ENCODE assay signal across 28 cellular contexts in genomic region chr1:108854226-108855019, GRCh38. TPM values are rescaled to one million over a fixed set of nuclear protein-coding genes. Genes with fewer than 3 reads are reported as not detected.
DNase-seq lines count a peak whose midpoint lies in the region; ATAC-seq and TF ChIP-seq lines count a peak whose summit lies in the region.
"Had no signal": no experiment of that assay in that cellular context is flagged by ENCODE, and none has a peak within 500 bp of the region (broad histone marks: within the 10 kb centered on the region; RNA-seq: fewer than 3 reads in every experiment).

No MANE protein-coding gene starts in this region.

- 48% methylated on average over 3 of the region's 3 CpGs for WGBS in prostate gland

- no peaks in the 10 kb centered on the region; the same call in none of the 2 replicates for H3K27me3 ChIP-seq in MG63
- no peaks in the 10 kb centered on the region for H3K27me3 ChIP-seq in vagina
- no peaks in the 10 kb centered on the region for H3K27me3 ChIP-seq in prostate gland (replicated peaks; ENCODE audit: insufficient read depth)
- H3K27me3 ChIP-seq: gastrocnemius medialis, testis had no signal

- DNase-seq in GM04503 (ENCODE audit: low read depth): peak; percentile 73
- DNase-seq in MG63: peak; percentile 61
- peak; percentile 24 for DNase-seq in fibroblast of villous mesenchyme (ENCODE audit: low read depth)
- DNase-seq in vagina (ENCODE audit: extremely low spot score in 2 of 2): no peak
- DNase-seq in prostate gland (ENCODE audit: low spot score): no peak
- no peak for DNase-seq in activated T-helper 1 cell treated with anti-CD3 and anti-CD28 coated beads, Interleukin-12 subunit alpha, Interleukin-12 subunit beta, Interleukin-2, Interleukin-4 antibody, amounts not matched to agents 30 ng/mL and 10 ng/mL and 1 ng/mL, durations not matched to agents 14 hours and 24 hours and 36 hours (ENCODE audit: low spot score)
- DNase-seq: activated CD4-positive, alpha-beta T cell treated with anti-CD3 and anti-CD28 coated beads, Interleukin-2, amount 10 ng/mL, durations not matched to agents 7 days and 5 days; CD4-positive, alpha-beta memory T cell; gastrocnemius medialis; GDM1; H7; naive B cell; NCI-H1417 treated with DMSO at 0.1 percent for 48 hours; NCI-H2081 treated with DMSO at 0.1 percent for 48 hours; NCI-H345; occipital lobe; retina; stimulated activated CD4-positive, alpha-beta T cell treated with anti-CD3 and anti-CD28 coated beads, Interleukin-4, amount 100 ng/mL, for 24 hours; stimulated activated naive CD4-positive, alpha-beta T cell; testis; WERI-Rb-1 had no signal

- no peaks in the 10 kb centered on the region for H3K36me3 ChIP-seq in MG63
- H3K36me3 ChIP-seq in vagina: no peaks in the 10 kb centered on the region
- H3K36me3 ChIP-seq in prostate gland: no peaks in the 10 kb centered on the region
- H3K36me3 ChIP-seq: gastrocnemius medialis, WERI-Rb-1 had no signal

- TF ChIP-seq CTCF in fibroblast of villous mesenchyme (IDR thresholded peaks at IDR 0.05; ENCODE audit: insufficient read depth, low read depth, low read length): no peak
- TF ChIP-seq CTCF in vagina (IDR thresholded peaks at IDR 0.05): no peak
- no peak for TF ChIP-seq CTCF in prostate gland (IDR thresholded peaks at IDR 0.05)

- H3K4me3 ChIP-seq in MG63 (no peak overlapping the region), fibroblast of villous mesenchyme (ENCODE audit: low read depth, low read length) (no peak overlapping the region), vagina (no peak overlapping the region), prostate gland (no peak overlapping the region)
- H3K4me3 ChIP-seq: gastrocnemius medialis, hepatocyte, testis had no signal

- H3K4me1 ChIP-seq in vagina (peaks cover 10% of the 10 kb centered on the region), prostate gland (replicated peaks) (no peaks in the 10 kb centered on the region)
- H3K4me1 ChIP-seq: gastrocnemius medialis, testis had no signal

- no peak for TF ChIP-seq POLR2A in vagina (IDR thresholded peaks at IDR 0.05)
- no peak for TF ChIP-seq POLR2A in prostate gland (IDR thresholded peaks at IDR 0.05)

- peaks cover 24% of the 10 kb centered on the region for H3K27me3 Mint-ChIP-seq in activated T-helper 1 cell treated with anti-CD3 and anti-CD28 coated beads, Interleukin-12 subunit alpha, Interleukin-12 subunit beta, Interleukin-2, Interleukin-4 antibody, amounts not matched to agents 30 ng/mL and 10 ng/mL and 1 ng/mL, durations not matched to agents 14 hours and 24 hours and 36 hours (ENCODE audit: insufficient read depth)

- no peak for ATAC-seq in HG03521 (IDR thresholded peaks at IDR 0.05; ENCODE audit: unreplicated experiment)
- ATAC-seq: activated naive CD4-positive, alpha-beta T cell treated with anti-CD3 and anti-CD28 coated beads, Interleukin-2, amount 50 U/mL, for 72 hours; gastrocnemius medialis had no signal

- H3K4me3 Mint-ChIP-seq in activated T-helper 1 cell treated with anti-CD3 and anti-CD28 coated beads, Interleukin-12 subunit alpha, Interleukin-12 subunit beta, Interleukin-2, Interleukin-4 antibody, amounts not matched to agents 30 ng/mL and 10 ng/mL and 1 ng/mL, durations not matched to agents 14 hours and 24 hours and 36 hours: no peak overlapping the region
- H3K4me3 Mint-ChIP-seq: activated CD4-positive, alpha-beta T cell treated with anti-CD3 and anti-CD28 coated beads, Interleukin-2, amount 10 ng/mL, durations not matched to agents 7 days and 5 days; CD4-positive, alpha-beta memory T cell; IgD-negative memory B cell; naive B cell had no signal

- peaks cover 9% of the 10 kb centered on the region for H3K4me1 Mint-ChIP-seq in activated T-helper 1 cell treated with anti-CD3 and anti-CD28 coated beads, Interleukin-12 subunit alpha, Interleukin-12 subunit beta, Interleukin-2, Interleukin-4 antibody, amounts not matched to agents 30 ng/mL and 10 ng/mL and 1 ng/mL, durations not matched to agents 14 hours and 24 hours and 36 hours (ENCODE audit: low read depth)

- peak overlapping the region; percentile 20 for H3K27ac ChIP-seq in vagina
- H3K27ac ChIP-seq in prostate gland: no peak overlapping the region
- H3K27ac ChIP-seq: epithelial cell of prostate, gastrocnemius medialis, hepatocyte, testis, WERI-Rb-1 had no signal

- H3K36me3 Mint-ChIP-seq in activated T-helper 1 cell treated with anti-CD3 and anti-CD28 coated beads, Interleukin-12 subunit alpha, Interleukin-12 subunit beta, Interleukin-2, Interleukin-4 antibody, amounts not matched to agents 30 ng/mL and 10 ng/mL and 1 ng/mL, durations not matched to agents 14 hours and 24 hours and 36 hours (ENCODE audit: low read depth): peaks cover 2% of the 10 kb centered on the region
- H3K36me3 Mint-ChIP-seq: activated naive CD4-positive, alpha-beta T cell treated with anti-CD3 and anti-CD28 coated beads, Interleukin-2, amount 50 U/mL, for 72 hours; CD4-positive, alpha-beta memory T cell; IgD-negative memory B cell; naive B cell had no signal

- no peaks in the 10 kb centered on the region for H3K9me3 ChIP-seq in MG63
- no peaks in the 10 kb centered on the region for H3K9me3 ChIP-seq in vagina
- H3K9me3 ChIP-seq in prostate gland: no peaks in the 10 kb centered on the region
- H3K9me3 ChIP-seq: gastrocnemius medialis, testis had no signal

- intact Hi-C loops in vagina (cut with DNase I): no loop called here
- intact Hi-C loops in prostate gland (cut with DNase I): no loop called here
- intact Hi-C loops in activated T-helper 1 cell treated with anti-CD3 and anti-CD28 coated beads, Interleukin-12 subunit alpha, Interleukin-12 subunit beta, Interleukin-2, Interleukin-4 antibody, amounts not matched to agents 30 ng/mL and 10 ng/mL and 1 ng/mL, durations not matched to agents 14 hours and 24 hours and 36 hours (cut with micrococcal nuclease): no loop called here

- H3K27ac Mint-ChIP-seq in activated T-helper 1 cell treated with anti-CD3 and anti-CD28 coated beads, Interleukin-12 subunit alpha, Interleukin-12 subunit beta, Interleukin-2, Interleukin-4 antibody, amounts not matched to agents 30 ng/mL and 10 ng/mL and 1 ng/mL, durations not matched to agents 14 hours and 24 hours and 36 hours: no peak overlapping the region
- H3K27ac Mint-ChIP-seq: activated CD4-positive, alpha-beta T cell treated with anti-CD3 and anti-CD28 coated beads, Interleukin-2, amount 10 ng/mL, durations not matched to agents 7 days and 5 days; activated naive CD4-positive, alpha-beta T cell treated with anti-CD3 and anti-CD28 coated beads, Interleukin-2, amount 50 U/mL, for 72 hours; activated T-helper 2 cell treated with anti-CD3 and anti-CD28 coated beads, Interferon-gamma antibody, Interleukin-2, Interleukin-4, amounts not matched to agents 10 μg/mL and 5 μg/mL and 100 μg/mL, durations not matched to agents 14 hours and 24 hours and 36 hours; CD4-positive, alpha-beta memory T cell; naive B cell had no signal

- no peaks in the 10 kb centered on the region for H3K9me3 Mint-ChIP-seq in activated T-helper 1 cell treated with anti-CD3 and anti-CD28 coated beads, Interleukin-12 subunit alpha, Interleukin-12 subunit beta, Interleukin-2, Interleukin-4 antibody, amounts not matched to agents 30 ng/mL and 10 ng/mL and 1 ng/mL, durations not matched to agents 14 hours and 24 hours and 36 hours
- H3K9me3 Mint-ChIP-seq: activated CD4-positive, alpha-beta T cell treated with anti-CD3 and anti-CD28 coated beads, Interleukin-2, amount 10 ng/mL, durations not matched to agents 7 days and 5 days; activated naive CD4-positive, alpha-beta T cell treated with anti-CD3 and anti-CD28 coated beads, Interleukin-2, amount 50 U/mL, for 72 hours; activated T-helper 2 cell treated with anti-CD3 and anti-CD28 coated beads, Interferon-gamma antibody, Interleukin-2, Interleukin-4, amounts not matched to agents 10 μg/mL and 5 μg/mL and 100 μg/mL, durations not matched to agents 14 hours and 24 hours and 36 hours; IgD-negative memory B cell; naive B cell had no signal

RNA-seq across cellular contexts. Expression of gene AKNAD1, which starts 2.5 kb away (rescaled TPM):
- total RNA-seq in MG63 (2014; rRNA removed; shearing (Covaris generic); ENCODE audit: low replicate concordance): not detected in 2 replicates
- 0.86 and 1.6 TPM in 2 replicates for total RNA-seq in fibroblast of villous mesenchyme
- 3.9 TPM for total RNA-seq in vagina
- total RNA-seq in prostate gland: 1 to 10 TPM in 1 of 2 donors, not detected in 1; 1.4 TPM
- total RNA-seq in activated T-helper 1 cell treated with anti-CD3 and anti-CD28 coated beads, Interleukin-12 subunit alpha, Interleukin-12 subunit beta, Interleukin-2, Interleukin-4 antibody, amounts not matched to agents 30 ng/mL and 10 ng/mL and 1 ng/mL, durations not matched to agents 14 hours and 24 hours and 36 hours: not detected in 2 replicates
- total RNA-seq: activated CD4-positive, alpha-beta T cell treated with anti-CD3 and anti-CD28 coated beads, Interleukin-2, amount 10 ng/mL, durations not matched to agents 7 days and 5 days; activated naive CD4-positive, alpha-beta T cell treated with anti-CD3 and anti-CD28 coated beads, Interleukin-2, amount 50 U/mL, for 72 hours; activated T-helper 2 cell treated with anti-CD3 and anti-CD28 coated beads, Interferon-gamma antibody, Interleukin-2, Interleukin-4, amounts not matched to agents 10 μg/mL and 5 μg/mL and 100 μg/mL, durations not matched to agents 14 hours and 24 hours and 36 hours; CD4-positive, alpha-beta memory T cell; H7; mesenteric fat pad had no signal

RNA-seq across cellular contexts. Expression of gene GPSM2, which starts 22.4 kb away (rescaled TPM):
- total RNA-seq in MG63 (2014; rRNA removed; shearing (Covaris generic); ENCODE audit: low replicate concordance): 79.9 and 96.6 TPM in 2 replicates
- total RNA-seq in fibroblast of villous mesenchyme (24.2 and 35.0 TPM in 2 replicates), vagina (45.4 TPM), prostate gland (10 to 100 TPM; 10.6 to 10.7 TPM)
- total RNA-seq in activated T-helper 1 cell treated with anti-CD3 and anti-CD28 coated beads, Interleukin-12 subunit alpha, Interleukin-12 subunit beta, Interleukin-2, Interleukin-4 antibody, amounts not matched to agents 30 ng/mL and 10 ng/mL and 1 ng/mL, durations not matched to agents 14 hours and 24 hours and 36 hours: 8.4 and 9.5 TPM in 2 replicates

Comparison
In these comparisons a context has a peak if more than half of its experiments do, and no peak if none do; other contexts are left out.
1. DNase-seq: peak in GM04503 (single experiment), MG63 (single experiment) and fibroblast of villous mesenchyme (single experiment); none in vagina (0 of 2), prostate gland (single experiment) and activated T-helper 1 cell treated with anti-CD3 and anti-CD28 coated beads, Interleukin-12 subunit alpha, Interleukin-12 subunit beta, Interleukin-2, Interleukin-4 antibody, amounts not matched to agents 30 ng/mL and 10 ng/mL and 1 ng/mL, durations not matched to agents 14 hours and 24 hours and 36 hours (single experiment).